In genomic region chr12:62414180-62414579, GRCh38 we compare ENCODE assay signal across 20 cellular contexts. TPM values are rescaled to one million over a fixed set of nuclear protein-coding genes. Genes with fewer than 3 reads are reported as not detected.
DNase-seq lines count a peak whose midpoint lies in the region; ATAC-seq and TF ChIP-seq lines count a peak whose summit lies in the region.
"Had no signal": no experiment of that assay in that cellular context is flagged by ENCODE, and none has a peak within 500 bp of the region (broad histone marks: within the 10 kb centered on the region; RNA-seq: fewer than 3 reads in every experiment).

No MANE protein-coding gene starts in this region.

- peaks cover 4% of the 10 kb centered on the region for H3K36me3 Mint-ChIP-seq in CD4-positive, alpha-beta T cell (ENCODE audit: low read depth)
- peaks cover 11% of the 10 kb centered on the region for H3K36me3 Mint-ChIP-seq in activated T-helper 17 cell treated with anti-CD3 and anti-CD28 coated beads, Interleukin-2, amount 50 U/mL, for 72 hours (ENCODE audit: low read depth)
- peaks cover 0 to 43% (median 0%) of the 10 kb centered on the region in 5 donors for H3K36me3 Mint-ChIP-seq in naive thymus-derived CD4-positive, alpha-beta T cell

- H3K36me3 ChIP-seq in naive thymus-derived CD4-positive, alpha-beta T cell (ENCODE audit: control insufficient read depth in 2 of 3, insufficient read depth in 3 of 3, low read length in 3 of 3), result no peaks in the 10 kb centered on the region
- H3K36me3 ChIP-seq: BE2C, BLaER1 had no signal

- POLR2A ChIA-PET in CD4-positive, alpha-beta T cell (lab: Charles Lee), result interaction anchor here (0.6 kb wide), 1 partner anchor 128 kb away, joined by 3 read pairs; no protein-coding TSS in a partner anchor
- POLR2A ChIA-PET in naive thymus-derived CD4-positive, alpha-beta T cell (lab: Charles Lee), result interaction anchor here (0.8 kb wide), 1 partner anchor 64 kb away, joined by 3 read pairs; no protein-coding TSS in a partner anchor

- no peak for ATAC-seq in Right ventricle myocardium inferior
- ATAC-seq in left cardiac atrium, result no peak
- ATAC-seq in CD4-positive, alpha-beta T cell (ENCODE audit: poor library complexity), result no peak
- ATAC-seq in activated T-helper 17 cell treated with anti-CD3 and anti-CD28 coated beads, Interleukin-2, amount 50 U/mL, for 72 hours (replicated peaks), result no peak
- ATAC-seq in naive thymus-derived CD4-positive, alpha-beta T cell, result no peak
- no peak for ATAC-seq in GM19397 (IDR thresholded peaks at IDR 0.05; ENCODE audit: unreplicated experiment)
- no peak for ATAC-seq in HG03025 (IDR thresholded peaks at IDR 0.05; ENCODE audit: low FRiP score, unreplicated experiment)
- ATAC-seq: CD8-positive, alpha-beta T cell; GM12878 had no signal

- no peaks in the 10 kb centered on the region for H3K4me1 ChIP-seq in naive thymus-derived CD4-positive, alpha-beta T cell (ENCODE audit: control insufficient read depth in 2 of 2, insufficient read depth in 2 of 2, low read length in 2 of 2)
- H3K4me1 ChIP-seq: BE2C, BLaER1, Caco-2 had no signal

- no peak overlapping the region for H3K4me3 Mint-ChIP-seq in CD4-positive, alpha-beta T cell
- H3K4me3 Mint-ChIP-seq in activated T-helper 17 cell treated with anti-CD3 and anti-CD28 coated beads, Interleukin-2, amount 50 U/mL, for 72 hours, result no peak overlapping the region
- no peak overlapping the region for H3K4me3 Mint-ChIP-seq in naive thymus-derived CD4-positive, alpha-beta T cell
- H3K4me3 Mint-ChIP-seq: CD14-positive monocyte; CD8-positive, alpha-beta T cell had no signal

- H3K4me1 Mint-ChIP-seq in CD4-positive, alpha-beta T cell (ENCODE audit: low read depth), result peaks cover 1% of the 10 kb centered on the region
- no peaks in the 10 kb centered on the region for H3K4me1 Mint-ChIP-seq in activated T-helper 17 cell treated with anti-CD3 and anti-CD28 coated beads, Interleukin-2, amount 50 U/mL, for 72 hours
- H3K4me1 Mint-ChIP-seq in naive thymus-derived CD4-positive, alpha-beta T cell, result peaks cover 0 to 17% (median 4%) of the 10 kb centered on the region in 7 donors
- H3K4me1 Mint-ChIP-seq: CD14-positive monocyte had no signal

- TF ChIP-seq CTCF in CD4-positive, alpha-beta T cell (IDR thresholded peaks at IDR 0.05), result no peak

- peak overlapping the region; percentile 1 for H3K27ac Mint-ChIP-seq in CD4-positive, alpha-beta T cell
- peak overlapping the region; percentile 66 for H3K27ac Mint-ChIP-seq in activated T-helper 17 cell treated with anti-CD3 and anti-CD28 coated beads, Interleukin-2, amount 50 U/mL, for 72 hours
- peak overlapping the region in 5 of 9 donors; percentile 19 to 68 (median 45) for H3K27ac Mint-ChIP-seq in naive thymus-derived CD4-positive, alpha-beta T cell
- H3K27ac Mint-ChIP-seq: CD14-positive monocyte had no signal

- peak; percentile 37 for DNase-seq in Right ventricle myocardium inferior (ENCODE audit: missing footprints)
- DNase-seq in left cardiac atrium, result no peak
- DNase-seq in CD4-positive, alpha-beta T cell, result no peak
- no peak for DNase-seq in naive thymus-derived CD4-positive, alpha-beta T cell
- no peak for DNase-seq in SIG-M5 (lab: John Stamatoyannopoulos, UW)
- DNase-seq: 8988T; ACHN; BE2C; C1 segment of cervical spinal cord; Caco-2; Calu3; CD4-positive, CD25-positive, alpha-beta regulatory T cell; CD8-positive, alpha-beta T cell; DMS79 treated with DMSO at 0.1 percent for 48 hours had no signal

- peaks cover 6% of the 10 kb centered on the region for H3K9me3 Mint-ChIP-seq in CD4-positive, alpha-beta T cell
- peaks cover 15% of the 10 kb centered on the region for H3K9me3 Mint-ChIP-seq in activated T-helper 17 cell treated with anti-CD3 and anti-CD28 coated beads, Interleukin-2, amount 50 U/mL, for 72 hours
- H3K9me3 Mint-ChIP-seq in naive thymus-derived CD4-positive, alpha-beta T cell, result peaks cover 0 to 6% (median 4%) of the 10 kb centered on the region in 11 donors

- intact Hi-C loops in Right ventricle myocardium inferior (cut with DNase I) (no loop called here), left cardiac atrium (cut with DNase I) (no loop called here)
- intact Hi-C loops in CD4-positive, alpha-beta T cell (cut with DNase I, micrococcal nuclease), result loop anchor here in 1 of 2 experiments (10.0 kb wide), 1 partner anchor 1611 kb away; no protein-coding TSS in a partner anchor
- intact Hi-C loops in naive thymus-derived CD4-positive, alpha-beta T cell (cut with micrococcal nuclease), result no loop called here

- peaks cover 1% of the 10 kb centered on the region for H3K27me3 Mint-ChIP-seq in CD4-positive, alpha-beta T cell
- H3K27me3 Mint-ChIP-seq in activated T-helper 17 cell treated with anti-CD3 and anti-CD28 coated beads, Interleukin-2, amount 50 U/mL, for 72 hours, result no peaks in the 10 kb centered on the region
- H3K27me3 Mint-ChIP-seq in naive thymus-derived CD4-positive, alpha-beta T cell, result no peaks in the 10 kb centered on the region

- no peaks in the 10 kb centered on the region for H3K27me3 ChIP-seq in CD4-positive, alpha-beta T cell (ENCODE audit: control insufficient read depth, insufficient read depth, low read length)
- H3K27me3 ChIP-seq in naive thymus-derived CD4-positive, alpha-beta T cell (ENCODE audit: control insufficient read depth in 2 of 2, insufficient read depth in 2 of 2, low read length in 2 of 2), result no peaks in the 10 kb centered on the region
- H3K27me3 ChIP-seq: BE2C, BLaER1 had no signal

- H3K27ac ChIP-seq in CD4-positive, alpha-beta T cell (ENCODE audit: low read depth, low read length), result no peak overlapping the region
- H3K27ac ChIP-seq in naive thymus-derived CD4-positive, alpha-beta T cell (ENCODE audit: low read depth, low read length), result no peak overlapping the region
- H3K27ac ChIP-seq: BLaER1 had no signal

- no peaks in the 10 kb centered on the region for H3K9me3 ChIP-seq in CD4-positive, alpha-beta T cell (ENCODE audit: control insufficient read depth, low read length)
- H3K9me3 ChIP-seq in naive thymus-derived CD4-positive, alpha-beta T cell (ENCODE audit: control insufficient read depth in 2 of 3, low read length in 3 of 3), result no peaks in the 10 kb centered on the region
- H3K9me3 ChIP-seq: BE2C, BLaER1 had no signal

- no peak overlapping the region for H3K4me3 ChIP-seq in naive thymus-derived CD4-positive, alpha-beta T cell (ENCODE audit: low read length)
- H3K4me3 ChIP-seq: BLaER1, GM12878 had no signal

- CTCF ChIA-PET in CD4-positive, alpha-beta T cell (lab: Charles Lee), result no interaction called here
- CTCF ChIA-PET in naive thymus-derived CD4-positive, alpha-beta T cell (lab: Charles Lee), result no interaction called here

RNA-seq across cellular contexts. Expression of gene MON2, which starts 52.4 kb away (rescaled TPM):
- total RNA-seq in Right ventricle myocardium inferior (14.3 TPM), left cardiac atrium (10 to 100 TPM; 21.3 to 27.0 TPM)
- total RNA-seq in CD4-positive, alpha-beta T cell, result 10 to 100 TPM; 51.8 to 52.6 TPM
- 10 to 100 TPM; 40.4 to 53.0 TPM for total RNA-seq in activated T-helper 17 cell treated with anti-CD3 and anti-CD28 coated beads, Interleukin-2, amount 50 U/mL, for 72 hours
- total RNA-seq in naive thymus-derived CD4-positive, alpha-beta T cell, result 10 to 100 TPM; 50.0 to 96.3 (median 76.0) TPM
- 10 to 100 TPM; 18.2 to 18.7 TPM for polyA plus RNA-seq in naive thymus-derived CD4-positive, alpha-beta T cell

Comparison
In these comparisons a context has a peak if more than half of its experiments do, and no peak if none do; other contexts are left out.
1. H3K27ac Mint-ChIP-seq: peak in every context shown above with its lines; median percentile 66 in activated T-helper 17 cell treated with anti-CD3 and anti-CD28 coated beads, Interleukin-2, amount 50 U/mL, for 72 hours; 45 in naive thymus-derived CD4-positive, alpha-beta T cell; 1 in CD4-positive, alpha-beta T cell.